ENCODE assay signal across 8 cellular contexts in the genomic region with DNA sequence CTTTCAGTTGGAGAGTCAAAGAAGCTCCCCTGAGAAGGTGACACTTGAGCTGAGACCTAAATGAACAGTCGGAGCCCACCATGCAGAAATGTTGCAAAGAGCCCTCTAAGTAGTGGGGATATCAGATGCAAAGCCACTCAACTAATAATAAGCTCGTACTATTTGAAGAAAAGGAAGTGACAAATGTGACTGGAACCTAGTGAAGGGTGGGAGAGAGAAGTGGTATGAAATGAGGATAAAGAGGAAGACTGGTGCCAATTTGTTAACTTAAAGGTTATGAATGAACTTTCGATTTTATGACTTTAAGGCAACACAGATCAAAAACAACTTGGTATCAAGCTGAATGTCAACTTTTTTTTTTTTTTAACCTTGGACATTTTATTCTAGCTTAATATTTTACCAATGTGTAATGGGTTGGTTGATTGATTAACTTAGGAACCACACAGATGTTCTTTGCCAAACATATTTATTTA. TPM values are rescaled to one million over a fixed set of nuclear protein-coding genes. Genes with fewer than 3 reads are reported as not detected.
DNase-seq lines count a peak whose midpoint lies in the region; ATAC-seq and TF ChIP-seq lines count a peak whose summit lies in the region.

No MANE protein-coding gene starts in this region.

- H3K27me3 ChIP-seq in ACC112 (ENCODE audit: insufficient read depth, low read length): no peaks in the 10 kb centered on the region

- DNase-seq in dermis blood vessel endothelial cell (peak; percentile 41), midbrain (lab: John Stamatoyannopoulos, UW) (no peak), GM13976 (ENCODE audit: low spot score) (no peak)

- H3K4me1 ChIP-seq in ACC112 (ENCODE audit: control insufficient read depth, insufficient read depth, low read length, unreplicated experiment): peaks cover 30% of the 10 kb centered on the region

- in situ Hi-C loops in GM13976 (cut with MboI; ENCODE audit: low sequenced_read_pairs, unreplicated experiment): no loop called here

- H3K4me3 ChIP-seq in ACC112 (ENCODE audit: low read depth, low read length): peak overlapping the region; percentile 51

- peak overlapping the region; percentile 64 for H3K27ac ChIP-seq in ACC112 (ENCODE audit: low read depth, low read length)

- no peak overlapping the region for H2AFZ ChIP-seq in ACC112 (ENCODE audit: low read length, unreplicated experiment)

- no peak for TF ChIP-seq CTCF in GM13976 (IDR thresholded peaks at IDR 0.05; ENCODE audit: borderline replicate concordance, control extremely low read depth, extremely low read depth, insufficient read depth, missing control alignments)

- H3K36me3 ChIP-seq in ACC112 (ENCODE audit: insufficient read depth, low read length): peaks cover 40% of the 10 kb centered on the region

- H3K79me2 ChIP-seq in ACC112 (ENCODE audit: control insufficient read depth, insufficient read depth, low read length, unreplicated experiment): peaks cover 64% of the 10 kb centered on the region

- ATAC-seq in GM19395 (IDR thresholded peaks at IDR 0.05; ENCODE audit: unreplicated experiment) (peak; percentile 42), HG03442 (IDR thresholded peaks at IDR 0.05; ENCODE audit: unreplicated experiment) (peak; percentile 24), GM19455 (IDR thresholded peaks at IDR 0.05; ENCODE audit: unreplicated experiment) (no peak), HG03025 (IDR thresholded peaks at IDR 0.05; ENCODE audit: low FRiP score, unreplicated experiment) (no peak)

RNA-seq across cellular contexts. Expression of a gene that starts 14.7 kb away (rescaled TPM):
- total RNA-seq in dermis blood vessel endothelial cell: 14.4 and 22.0 TPM in 2 replicates

Comparison
In these comparisons a context has a peak if more than half of its experiments do, and no peak if none do; other contexts are left out.
1. ATAC-seq: peak in GM19395 (single experiment) and HG03442 (single experiment); none in GM19455 (single experiment) and HG03025 (single experiment).